Comparison of ENCODE assay signal across 20 cellular contexts in the genomic region with DNA sequence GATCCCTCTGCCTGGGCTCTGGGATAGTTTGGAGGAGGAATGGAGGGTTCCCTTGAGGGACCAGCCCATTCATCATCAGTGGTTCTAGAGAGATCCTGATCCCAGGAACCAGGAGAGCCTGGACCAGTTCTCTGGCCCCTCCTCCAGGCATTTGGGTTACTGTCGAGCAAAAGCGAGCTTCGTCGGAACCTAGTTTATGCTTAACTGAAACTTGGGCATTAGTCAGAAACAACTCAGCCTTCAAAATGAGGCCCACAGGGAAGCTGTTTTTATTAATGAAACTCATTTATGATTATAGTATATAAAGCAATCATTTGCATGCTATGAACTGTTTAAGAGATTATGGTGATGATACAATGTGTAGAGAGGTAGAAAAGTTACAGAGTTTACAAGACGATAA.
DNase-seq lines count a peak whose midpoint lies in the region; ATAC-seq and TF ChIP-seq lines count a peak whose summit lies in the region.
"Had no signal": no experiment of that assay in that cellular context is flagged by ENCODE, and none has a peak within 500 bp of the region (broad histone marks: within the 10 kb centered on the region; RNA-seq: fewer than 3 reads in every experiment).

No MANE protein-coding gene starts in this region.

- no peaks in the 10 kb centered on the region for H4K20me1 ChIP-seq in HCT116 (ENCODE audit: insufficient read depth)

- H3K4me1 Mint-ChIP-seq in activated CD8-positive, alpha-beta memory T cell treated with anti-CD3 and anti-CD28 coated beads, Interleukin-2, amount 10 ng/mL, durations not matched to agents 7 days and 5 days = peaks cover 90% of the 10 kb centered on the region
- H3K4me1 Mint-ChIP-seq: central memory CD8-positive, alpha-beta T cell had no signal

- H3K27me3 ChIP-seq in HCT116 (ENCODE audit: insufficient read depth, low read length) = no peaks in the 10 kb centered on the region
- H3K27me3 ChIP-seq: adrenal gland had no signal

- H3K79me2 ChIP-seq in HCT116 (ENCODE audit: insufficient read depth, low read length) = no peaks in the 10 kb centered on the region

- no peak for TF ChIP-seq RAD21 in HCT116 (IDR thresholded peaks at IDR 0.05; ENCODE audit: low read depth)

- peak overlapping the region; percentile 97 for H3K27ac Mint-ChIP-seq in activated CD8-positive, alpha-beta memory T cell treated with anti-CD3 and anti-CD28 coated beads, Interleukin-2, amount 10 ng/mL, durations not matched to agents 7 days and 5 days
- H3K27ac Mint-ChIP-seq: naive B cell had no signal

- H3K27ac ChIP-seq in HCT116 (ENCODE audit: low read depth, low read length) = no peak overlapping the region
- H3K27ac ChIP-seq: adrenal gland, heart right ventricle had no signal

- peaks cover 8% of the 10 kb centered on the region for H3K36me3 Mint-ChIP-seq in activated CD8-positive, alpha-beta memory T cell treated with anti-CD3 and anti-CD28 coated beads, Interleukin-2, amount 10 ng/mL, durations not matched to agents 7 days and 5 days
- H3K36me3 Mint-ChIP-seq: naive B cell had no signal

- no peaks in the 10 kb centered on the region for H3K9me2 ChIP-seq in HCT116 (ENCODE audit: insufficient read depth)

- intact Hi-C loops in HCT116 (cut with micrococcal nuclease) = no loop called here

- H3K36me3 ChIP-seq in HCT116 (ENCODE audit: control insufficient read depth in 1 of 2, insufficient read depth in 2 of 2, low read length in 2 of 2) = no peaks in the 10 kb centered on the region
- H3K36me3 ChIP-seq: adrenal gland, heart right ventricle had no signal

- H3K9me3 Mint-ChIP-seq in activated CD8-positive, alpha-beta memory T cell treated with anti-CD3 and anti-CD28 coated beads, Interleukin-2, amount 10 ng/mL, durations not matched to agents 7 days and 5 days (ENCODE audit: low read depth) = no peaks in the 10 kb centered on the region
- H3K9me3 Mint-ChIP-seq: central memory CD8-positive, alpha-beta T cell; naive B cell had no signal

- peaks cover 0 to 25% of the 10 kb centered on the region in 2 experiments; a peak in 1 of 4 replicates for H3K4me1 ChIP-seq in HCT116 (ENCODE audit: control insufficient read depth in 1 of 2, insufficient read depth in 2 of 2, low read length in 2 of 2)

- H3K4me3 Mint-ChIP-seq in activated CD8-positive, alpha-beta memory T cell treated with anti-CD3 and anti-CD28 coated beads, Interleukin-2, amount 10 ng/mL, durations not matched to agents 7 days and 5 days = no peak overlapping the region
- H3K4me3 Mint-ChIP-seq: central memory CD8-positive, alpha-beta T cell; naive B cell had no signal

- RAD21 ChIA-PET in HCT116 (lab: Charles Lee; ENCODE audit: low non-redundant PET in 1 of 2, low total read pairs in 2 of 2, uncharacterized antibody in 2 of 2, unreplicated experiment in 2 of 2) = no interaction called here

- CTCF ChIA-PET in activated CD8-positive, alpha-beta memory T cell treated with anti-CD3 and anti-CD28 coated beads, Interleukin-2, amount 10 ng/mL, durations not matched to agents 7 days and 5 days (lab: Charles Lee) = interaction anchor here (1.2 to 1.8 kb wide), 5 partner anchors 9 to 103 kb away, joined by 3 to 8 read pairs (median 6); no protein-coding TSS in a partner anchor
- CTCF ChIA-PET in HCT116 (lab: Charles Lee) = interaction anchor here (1.2 kb wide), 1 partner anchor 103 kb away, joined by 4 read pairs; no protein-coding TSS in a partner anchor

- BruUV-seq in HCT116 (replicated peaks; lab: Mats Ljungman, UMichigan) = no TSS peak

- POLR2A ChIA-PET in HCT116 (lab: Charles Lee) = interaction anchor here (0.8 to 2.0 kb wide), 4 partner anchors 10 to 25 kb away, joined by 3 to 8 read pairs (median 3); no protein-coding TSS in a partner anchor

- no peak overlapping the region for H3K4me3 ChIP-seq in HCT116 (replicated peaks in 1 of 2; ENCODE audit: low read depth in 1 of 2, low read length in 2 of 2)
- H3K4me3 ChIP-seq: adrenal gland, heart right ventricle had no signal

- DNase-seq in activated CD8-positive, alpha-beta memory T cell treated with anti-CD3 and anti-CD28 coated beads, Interleukin-2, amount 10 ng/mL, durations not matched to agents 7 days and 5 days = peak; percentile 57
- DNase-seq in activated CD8-positive, alpha-beta memory T cell treated with anti-CD3 and anti-CD28 coated beads for 24 hours = no peak
- no peak for DNase-seq in HCT116 (ENCODE audit: low read depth, low spot score)
- peak; percentile 58 to 61 for DNase-seq in activated T-cell treated with anti-CD3 and anti-CD28 coated beads, Interleukin-2, amount 50 U/mL, for 48 hours
- peak; percentile 64 for DNase-seq in kidney tubule cell (ENCODE audit: low spot score)
- DNase-seq in NCI-H2171 treated with DMSO at 0.1 percent for 48 hours (lab: John Stamatoyannopoulos, UW) = no peak
- no peak for DNase-seq in T1000 (lab: John Stamatoyannopoulos, UW)
- DNase-seq: adrenal gland; effector memory CD4-positive, alpha-beta T cell; EL; heart right ventricle; KBM-7; naive B cell; NCI-H1092 treated with DMSO at 0.1 percent for 48 hours; NCI-H2107; NCI-H524 treated with DMSO at 0.1 percent for 48 hours; posterior cingulate gyrus; small intestine had no signal

- no peak overlapping the region for H3K9ac ChIP-seq in HCT116 (ENCODE audit: low read length)

- no peak for TF ChIP-seq CTCF in HCT116 (IDR thresholded peaks at IDR 0.05 in 2 of 3, conservative IDR thresholded peaks at IDR 0.05 in 1 of 3; ENCODE audit: borderline replicate concordance in 1 of 3, insufficient read depth in 1 of 3, low read depth in 2 of 3, low read length in 2 of 3)

- no peaks in the 10 kb centered on the region for H3K9me3 ChIP-seq in HCT116 (ENCODE audit: control insufficient read depth in 1 of 2, insufficient read depth in 1 of 2, low read depth in 1 of 2, low read length in 2 of 2)
- H3K9me3 ChIP-seq: adrenal gland, heart right ventricle had no signal

- ATAC-seq in activated CD8-positive, alpha-beta memory T cell treated with anti-CD3 and anti-CD28 coated beads, Interleukin-2, amount 10 ng/mL, durations not matched to agents 7 days and 5 days = peak; percentile 25
- no peak for ATAC-seq in HCT116
- ATAC-seq in GM19463 (IDR thresholded peaks at IDR 0.05; ENCODE audit: unreplicated experiment) = no peak
- ATAC-seq: heart right ventricle had no signal

- H3K4me2 ChIP-seq in HCT116 (ENCODE audit: low read length) = no peak overlapping the region

- H2AFZ ChIP-seq in HCT116 (ENCODE audit: low read depth, low read length, poor library complexity, severe bottlenecking) = peak overlapping the region; percentile 27

- TF ChIP-seq POLR2A in HCT116 (IDR thresholded peaks at IDR 0.05; ENCODE audit: borderline replicate concordance, extremely low read depth, insufficient read depth, insufficient read length) = no peak

- no peaks in the 10 kb centered on the region for H3K27me3 Mint-ChIP-seq in activated CD8-positive, alpha-beta memory T cell treated with anti-CD3 and anti-CD28 coated beads, Interleukin-2, amount 10 ng/mL, durations not matched to agents 7 days and 5 days

TF ChIP-seq in HCT116, 20 proteins besides CTCF, POLR2A, EP300 and RAD21:
- no peak for TF ChIP-seq EGR1 (IDR thresholded peaks at IDR 0.05; ENCODE audit: low read depth)
- no peak for TF ChIP-seq CBX3 (IDR thresholded peaks at IDR 0.05; ENCODE audit: low read depth)
- TF ChIP-seq SIN3A (IDR thresholded peaks at IDR 0.05; ENCODE audit: low read depth) = no peak
- TF ChIP-seq ELF1 (IDR thresholded peaks at IDR 0.05; ENCODE audit: borderline replicate concordance, low read depth) = no peak
- no peak for TF ChIP-seq CEBPB (IDR thresholded peaks at IDR 0.05; ENCODE audit: low read depth)
- no peak for TF ChIP-seq ATF3 (IDR thresholded peaks at IDR 0.05)
- no peak for TF ChIP-seq EZH2phosphoT487 (IDR thresholded peaks at IDR 0.05; ENCODE audit: borderline replicate concordance)

Comparison
In these comparisons a context has a peak if more than half of its experiments do, and no peak if none do; other contexts are left out.
1. DNase-seq: peak in activated CD8-positive, alpha-beta memory T cell treated with anti-CD3 and anti-CD28 coated beads, Interleukin-2, amount 10 ng/mL, durations not matched to agents 7 days and 5 days (single experiment), activated T-cell treated with anti-CD3 and anti-CD28 coated beads, Interleukin-2, amount 50 U/mL, for 48 hours (2 of 2) and kidney tubule cell (single experiment); none in activated CD8-positive, alpha-beta memory T cell treated with anti-CD3 and anti-CD28 coated beads for 24 hours (single experiment), HCT116 (single experiment), NCI-H2171 treated with DMSO at 0.1 percent for 48 hours (single experiment) and T1000 (single experiment).